13 cellular contexts compared by ENCODE assay signal in the genomic region with DNA sequence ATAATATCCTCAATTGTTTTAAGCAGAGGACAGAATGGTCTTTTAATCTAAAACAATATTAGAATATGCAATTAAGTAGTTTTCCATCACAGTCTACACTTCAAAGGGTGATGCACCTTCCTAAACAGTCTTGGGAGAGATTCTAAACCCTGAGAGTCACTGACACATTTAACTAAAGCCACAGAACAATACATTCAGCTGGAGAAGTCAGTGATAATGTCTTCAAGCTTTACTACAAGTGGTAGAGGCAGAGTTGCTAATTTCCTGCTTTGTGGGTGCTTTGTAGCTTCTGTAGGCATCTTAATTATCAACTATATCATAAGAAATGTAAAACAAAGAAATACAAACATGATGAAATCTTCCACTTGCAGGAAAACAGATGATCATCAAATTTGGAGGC.
DNase-seq lines count a peak whose midpoint lies in the region; ATAC-seq and TF ChIP-seq lines count a peak whose summit lies in the region.
"Had no signal": no experiment of that assay in that cellular context is flagged by ENCODE, and none has a peak within 500 bp of the region (broad histone marks: within the 10 kb centered on the region; RNA-seq: fewer than 3 reads in every experiment).

No MANE protein-coding gene starts in this region.

- intact Hi-C loops in vagina (cut with DNase I): no loop called here

- peak overlapping the region; percentile 8 for H3K27ac ChIP-seq in vagina
- H3K27ac ChIP-seq: coronary artery, GM23248 had no signal

- ATAC-seq in activated CD8-positive, alpha-beta T cell treated with anti-CD3 and anti-CD28 coated beads, Interleukin-2, amount 10 ng/mL, durations not matched to agents 7 days and 5 days: peak; percentile 34
- ATAC-seq in memory B cell (ENCODE audit: low read depth) (no peak), HG02852 (IDR thresholded peaks at IDR 0.05; ENCODE audit: unreplicated experiment) (no peak), HG03469 (IDR thresholded peaks at IDR 0.05; ENCODE audit: unreplicated experiment) (no peak)
- ATAC-seq: SK-N-SH treated with all-trans-retinoic acid at 6 μM for 48 hours had no signal

- no peaks in the 10 kb centered on the region for H3K36me3 ChIP-seq in vagina

- H3K4me3 ChIP-seq in vagina: no peak overlapping the region
- H3K4me3 ChIP-seq: coronary artery, GM23248, MG63 had no signal

- peaks cover 6% of the 10 kb centered on the region for H3K9me3 Mint-ChIP-seq in activated naive CD4-positive, alpha-beta T cell treated with anti-CD3 and anti-CD28 coated beads, Interleukin-2, amount 50 U/mL, for 24 hours
- peaks cover 14% of the 10 kb centered on the region for H3K9me3 Mint-ChIP-seq in activated CD8-positive, alpha-beta T cell treated with anti-CD3 and anti-CD28 coated beads, Interleukin-2, amount 10 ng/mL, durations not matched to agents 7 days and 5 days (ENCODE audit: insufficient read depth)
- H3K9me3 Mint-ChIP-seq in memory B cell: peaks cover 4% of the 10 kb centered on the region

- TF ChIP-seq POLR2A in vagina (IDR thresholded peaks at IDR 0.05): no peak

- no peaks in the 10 kb centered on the region for H3K27me3 ChIP-seq in vagina
- H3K27me3 ChIP-seq: MG63 had no signal

- peaks cover 20% of the 10 kb centered on the region for H3K4me1 ChIP-seq in vagina

- POLR2A ChIA-PET in activated CD8-positive, alpha-beta T cell treated with anti-CD3 and anti-CD28 coated beads, Interleukin-2, amount 10 ng/mL, durations not matched to agents 7 days and 5 days (lab: Charles Lee): interaction anchor here (0.6 to 2.0 kb wide), 6 partner anchors 9 to 479 kb away, joined by 3 to 13 read pairs (median 4); no protein-coding TSS in a partner anchor

- H3K4me3 Mint-ChIP-seq in activated naive CD4-positive, alpha-beta T cell treated with anti-CD3 and anti-CD28 coated beads, Interleukin-2, amount 50 U/mL, for 24 hours: peak overlapping the region; percentile 84
- peak overlapping the region; percentile 66 for H3K4me3 Mint-ChIP-seq in activated CD8-positive, alpha-beta T cell treated with anti-CD3 and anti-CD28 coated beads, Interleukin-2, amount 10 ng/mL, durations not matched to agents 7 days and 5 days
- peak overlapping the region; percentile 64 for H3K4me3 Mint-ChIP-seq in memory B cell

- H3K9me3 ChIP-seq in vagina: no peaks in the 10 kb centered on the region
- H3K9me3 ChIP-seq: MG63 had no signal

- DNase-seq in activated naive CD4-positive, alpha-beta T cell treated with anti-CD3 and anti-CD28 coated beads, Interleukin-2, amount 50 U/mL, for 16 hours: no peak
- no peak for DNase-seq in activated CD8-positive, alpha-beta T cell treated with anti-CD3 and anti-CD28 coated beads, Interleukin-2, amount 10 ng/mL, durations not matched to agents 7 days and 5 days
- DNase-seq in memory B cell (ENCODE audit: low spot score in 2 of 2) (no peak), vagina (ENCODE audit: extremely low spot score in 2 of 2) (no peak), NCI-H446 (lab: John Stamatoyannopoulos, UW) (no peak)
- DNase-seq: activated CD4-positive, alpha-beta T cell treated with anti-CD3 and anti-CD28 coated beads, Interleukin-2, amount 50 U/mL, for 1 hour; GM23248; MG63 had no signal

- CTCF ChIA-PET in activated CD8-positive, alpha-beta T cell treated with anti-CD3 and anti-CD28 coated beads, Interleukin-2, amount 10 ng/mL, durations not matched to agents 7 days and 5 days (lab: Charles Lee): interaction anchor here (0.6 to 5.8 kb wide), 19 partner anchors 8 to 392 kb away, joined by 3 to 39 read pairs (median 6); a partner anchor contains a TSS

- peaks cover 100% of the 10 kb centered on the region for H3K4me1 Mint-ChIP-seq in activated naive CD4-positive, alpha-beta T cell treated with anti-CD3 and anti-CD28 coated beads, Interleukin-2, amount 50 U/mL, for 24 hours
- peaks cover 90% of the 10 kb centered on the region for H3K4me1 Mint-ChIP-seq in activated CD8-positive, alpha-beta T cell treated with anti-CD3 and anti-CD28 coated beads, Interleukin-2, amount 10 ng/mL, durations not matched to agents 7 days and 5 days (ENCODE audit: low read depth)
- peaks cover 52% of the 10 kb centered on the region for H3K4me1 Mint-ChIP-seq in memory B cell

- H3K36me3 Mint-ChIP-seq in activated naive CD4-positive, alpha-beta T cell treated with anti-CD3 and anti-CD28 coated beads, Interleukin-2, amount 50 U/mL, for 24 hours: peaks cover 27% of the 10 kb centered on the region
- peaks cover 69% of the 10 kb centered on the region for H3K36me3 Mint-ChIP-seq in activated CD8-positive, alpha-beta T cell treated with anti-CD3 and anti-CD28 coated beads, Interleukin-2, amount 10 ng/mL, durations not matched to agents 7 days and 5 days (ENCODE audit: low read depth)
- peaks cover 29% of the 10 kb centered on the region for H3K36me3 Mint-ChIP-seq in memory B cell

- H3K27me3 Mint-ChIP-seq in activated naive CD4-positive, alpha-beta T cell treated with anti-CD3 and anti-CD28 coated beads, Interleukin-2, amount 50 U/mL, for 24 hours: no peaks in the 10 kb centered on the region
- no peaks in the 10 kb centered on the region for H3K27me3 Mint-ChIP-seq in activated CD8-positive, alpha-beta T cell treated with anti-CD3 and anti-CD28 coated beads, Interleukin-2, amount 10 ng/mL, durations not matched to agents 7 days and 5 days (ENCODE audit: low read depth)
- no peaks in the 10 kb centered on the region for H3K27me3 Mint-ChIP-seq in memory B cell

- H3K27ac Mint-ChIP-seq in activated naive CD4-positive, alpha-beta T cell treated with anti-CD3 and anti-CD28 coated beads, Interleukin-2, amount 50 U/mL, for 24 hours: peak overlapping the region; percentile 96
- peak overlapping the region; percentile 79 for H3K27ac Mint-ChIP-seq in activated CD8-positive, alpha-beta T cell treated with anti-CD3 and anti-CD28 coated beads, Interleukin-2, amount 10 ng/mL, durations not matched to agents 7 days and 5 days
- H3K27ac Mint-ChIP-seq in memory B cell: peak overlapping the region; percentile 91

- TF ChIP-seq CTCF in vagina (IDR thresholded peaks at IDR 0.05): no peak
